Comparison of ENCODE assay signal across 9 cellular contexts in the genomic region with DNA sequence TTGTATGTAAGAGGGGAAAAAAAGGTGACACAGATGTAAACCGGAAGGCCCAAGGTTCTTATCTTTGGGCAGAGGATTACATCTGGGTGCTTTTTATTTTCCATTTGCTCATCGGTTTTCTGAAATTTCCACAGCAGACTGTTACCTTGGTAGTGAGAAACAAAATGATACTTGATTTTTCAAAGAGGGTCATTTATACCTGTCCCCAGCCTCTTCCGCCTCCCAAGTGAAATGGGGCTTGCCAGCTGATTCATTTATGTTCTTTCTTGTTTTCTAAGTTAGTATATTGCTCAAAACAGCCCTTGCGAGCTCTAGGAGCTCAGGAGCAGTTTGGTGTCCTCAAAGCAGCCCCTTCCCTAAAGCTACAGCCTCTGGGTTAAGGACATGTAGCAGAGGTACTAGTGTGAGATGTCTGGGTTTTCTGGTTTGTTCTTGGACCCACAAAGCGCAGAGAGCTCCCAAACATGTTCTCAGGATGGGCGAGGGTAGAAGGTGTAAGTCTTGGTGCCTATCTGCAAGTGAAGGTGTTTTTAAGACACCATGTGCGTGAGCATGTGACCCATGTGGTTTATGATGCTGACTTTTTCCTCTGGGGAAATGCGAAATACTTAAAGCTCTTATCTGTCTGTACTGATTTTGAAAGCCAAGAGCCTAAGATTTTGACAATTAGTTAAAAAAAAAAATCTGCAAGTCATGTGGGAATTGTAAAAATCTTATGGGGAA. TPM values are rescaled to one million over a fixed set of nuclear protein-coding genes. Genes with fewer than 3 reads are reported as not detected.
DNase-seq lines count a peak whose midpoint lies in the region; ATAC-seq and TF ChIP-seq lines count a peak whose summit lies in the region.
"Had no signal": no experiment of that assay in that cellular context is flagged by ENCODE, and none has a peak within 500 bp of the region (broad histone marks: within the 10 kb centered on the region; RNA-seq: fewer than 3 reads in every experiment).

No MANE protein-coding gene starts in this region.

- no peaks in the 10 kb centered on the region for H3K36me3 ChIP-seq in CD4-positive, CD25-positive, alpha-beta regulatory T cell (ENCODE audit: control insufficient read depth, insufficient read depth, low read length)
- no peaks in the 10 kb centered on the region for H3K36me3 ChIP-seq in adrenal gland (replicated peaks in 1 of 2)
- H3K36me3 ChIP-seq: prostate gland had no signal

- H3K27me3 ChIP-seq in CD4-positive, CD25-positive, alpha-beta regulatory T cell (ENCODE audit: control insufficient read depth, insufficient read depth, low read length): no peaks in the 10 kb centered on the region
- no peaks in the 10 kb centered on the region for H3K27me3 ChIP-seq in adrenal gland

- H3K4me3 ChIP-seq in CD4-positive, CD25-positive, alpha-beta regulatory T cell (ENCODE audit: low read depth, low read length): no peak overlapping the region
- H3K4me3 ChIP-seq in adrenal gland: no peak overlapping the region
- no peak overlapping the region for H3K4me3 ChIP-seq in lower leg skin (ENCODE audit: low read depth, poor library complexity, severe bottlenecking)
- H3K4me3 ChIP-seq: prostate gland had no signal

- TF ChIP-seq CTCF in adrenal gland (IDR thresholded peaks at IDR 0.05): no peak
- TF ChIP-seq CTCF in lower leg skin (IDR thresholded peaks at IDR 0.05): no peak

- 73 to 82% (median 79%) methylated on average over 8 of the region's 8 CpGs for WGBS in adrenal gland, 4 donors
- 84 to 89% methylated on average over 8 of the region's 8 CpGs for WGBS in lower leg skin, 2 donors

- ATAC-seq in CD4-positive, CD25-positive, alpha-beta regulatory T cell (ENCODE audit: low read depth in 2 of 2): no peak
- ATAC-seq in GM19025 (IDR thresholded peaks at IDR 0.05; ENCODE audit: low read depth, unreplicated experiment) (peak; percentile 80), HG02981 (IDR thresholded peaks at IDR 0.05; ENCODE audit: unreplicated experiment) (peak; percentile 68)

- peaks cover 0 to 2% (median 0%) of the 10 kb centered on the region in 7 donors for H3K9me3 Mint-ChIP-seq in CD4-positive, CD25-positive, alpha-beta regulatory T cell
- no peaks in the 10 kb centered on the region for H3K9me3 Mint-ChIP-seq in activated T-helper 2 cell treated with anti-CD3 and anti-CD28 coated beads, Interferon-gamma antibody, Interleukin-2, Interleukin-4, amounts not matched to agents 10 μg/mL and 5 μg/mL and 100 μg/mL, durations not matched to agents 14 hours and 24 hours and 36 hours

- H3K36me3 Mint-ChIP-seq in CD4-positive, CD25-positive, alpha-beta regulatory T cell: no peaks in the 10 kb centered on the region
- peaks cover 4% of the 10 kb centered on the region for H3K36me3 Mint-ChIP-seq in activated T-helper 2 cell treated with anti-CD3 and anti-CD28 coated beads, Interferon-gamma antibody, Interleukin-2, Interleukin-4, amounts not matched to agents 10 μg/mL and 5 μg/mL and 100 μg/mL, durations not matched to agents 14 hours and 24 hours and 36 hours (ENCODE audit: low read depth)

- H3K4me1 Mint-ChIP-seq in CD4-positive, CD25-positive, alpha-beta regulatory T cell: peaks cover 0 to 7% (median 5%) of the 10 kb centered on the region in 4 donors
- peaks cover 23% of the 10 kb centered on the region for H3K4me1 Mint-ChIP-seq in activated T-helper 2 cell treated with anti-CD3 and anti-CD28 coated beads, Interferon-gamma antibody, Interleukin-2, Interleukin-4, amounts not matched to agents 10 μg/mL and 5 μg/mL and 100 μg/mL, durations not matched to agents 14 hours and 24 hours and 36 hours (ENCODE audit: low read depth)

- TF ChIP-seq POLR2A in adrenal gland (IDR thresholded peaks at IDR 0.05): no peak
- TF ChIP-seq POLR2A in lower leg skin (IDR thresholded peaks at IDR 0.05): no peak

- peak overlapping the region in 2 of 3 donors; percentile 28 to 43 for H3K27ac Mint-ChIP-seq in CD4-positive, CD25-positive, alpha-beta regulatory T cell
- peak overlapping the region; percentile 97 for H3K27ac Mint-ChIP-seq in activated T-helper 2 cell treated with anti-CD3 and anti-CD28 coated beads, Interferon-gamma antibody, Interleukin-2, Interleukin-4, amounts not matched to agents 10 μg/mL and 5 μg/mL and 100 μg/mL, durations not matched to agents 14 hours and 24 hours and 36 hours

- intact Hi-C loops in activated T-helper 2 cell treated with anti-CD3 and anti-CD28 coated beads, Interferon-gamma antibody, Interleukin-2, Interleukin-4, amounts not matched to agents 10 μg/mL and 5 μg/mL and 100 μg/mL, durations not matched to agents 14 hours and 24 hours and 36 hours (cut with micrococcal nuclease): loop anchor here (1.0 to 5.0 kb wide), 5 partner anchors 32 to 256 kb away; no protein-coding TSS in a partner anchor
- intact Hi-C loops in adrenal gland (cut with DNase I) (no loop called here), lower leg skin (cut with DNase I; ENCODE audit: low total_unique reads) (no loop called here)

- peak in 1 of 3 donors; percentile 18 for DNase-seq in CD4-positive, CD25-positive, alpha-beta regulatory T cell
- DNase-seq in activated T-helper 2 cell treated with anti-CD3 and anti-CD28 coated beads, Interferon-gamma antibody, Interleukin-2, Interleukin-4, amounts not matched to agents 10 μg/mL and 5 μg/mL and 100 μg/mL, durations not matched to agents 14 hours and 24 hours and 36 hours (ENCODE audit: low spot score): peak; percentile 31
- DNase-seq in COLO829 (ENCODE audit: low spot score) (no peak), NCI-H2081 treated with DMSO at 0.1 percent for 48 hours (lab: John Stamatoyannopoulos, UW) (no peak), adrenal gland (no peak), lower leg skin (ENCODE audit: low spot score in 2 of 2) (no peak)

- no peaks in the 10 kb centered on the region for H3K9me3 ChIP-seq in CD4-positive, CD25-positive, alpha-beta regulatory T cell (ENCODE audit: control insufficient read depth in 2 of 2, low read length in 2 of 2)
- no peaks in the 10 kb centered on the region for H3K9me3 ChIP-seq in adrenal gland (replicated peaks in 1 of 3)
- H3K9me3 ChIP-seq: prostate gland had no signal

- H3K27ac ChIP-seq in CD4-positive, CD25-positive, alpha-beta regulatory T cell (ENCODE audit: insufficient read depth, low read length, poor library complexity, severe bottlenecking): no peak overlapping the region
- peak overlapping the region in 1 of 5 donors; percentile 43 for H3K27ac ChIP-seq in adrenal gland
- H3K27ac ChIP-seq: prostate gland had no signal

- H3K4me1 ChIP-seq in CD4-positive, CD25-positive, alpha-beta regulatory T cell (ENCODE audit: control insufficient read depth, insufficient read depth, low read length, poor library complexity, severe bottlenecking): no peaks in the 10 kb centered on the region
- peaks cover 0 to 11% of the 10 kb centered on the region in 2 donors for H3K4me1 ChIP-seq in adrenal gland (replicated peaks in 1 of 2)
- H3K4me1 ChIP-seq: prostate gland had no signal

- H3K27me3 Mint-ChIP-seq in CD4-positive, CD25-positive, alpha-beta regulatory T cell: no peaks in the 10 kb centered on the region
- no peaks in the 10 kb centered on the region for H3K27me3 Mint-ChIP-seq in activated T-helper 2 cell treated with anti-CD3 and anti-CD28 coated beads, Interferon-gamma antibody, Interleukin-2, Interleukin-4, amounts not matched to agents 10 μg/mL and 5 μg/mL and 100 μg/mL, durations not matched to agents 14 hours and 24 hours and 36 hours (ENCODE audit: low read depth)

- peak overlapping the region in 1 of 4 donors; percentile 31 for H3K4me3 Mint-ChIP-seq in CD4-positive, CD25-positive, alpha-beta regulatory T cell
- peak overlapping the region; percentile 16 for H3K4me3 Mint-ChIP-seq in activated T-helper 2 cell treated with anti-CD3 and anti-CD28 coated beads, Interferon-gamma antibody, Interleukin-2, Interleukin-4, amounts not matched to agents 10 μg/mL and 5 μg/mL and 100 μg/mL, durations not matched to agents 14 hours and 24 hours and 36 hours (ENCODE audit: low read depth)

RNA-seq across cellular contexts. Expression of gene DAPK1, which starts 38.3 kb away (rescaled TPM):
- 3.5 TPM for total RNA-seq in CD4-positive, CD25-positive, alpha-beta regulatory T cell
- polyA plus RNA-seq in CD4-positive, CD25-positive, alpha-beta regulatory T cell: under 1 TPM in 2 of 4 donors, not detected in 2; 0.14 to 0.42 TPM
- total RNA-seq in activated T-helper 2 cell treated with anti-CD3 and anti-CD28 coated beads, Interferon-gamma antibody, Interleukin-2, Interleukin-4, amounts not matched to agents 10 μg/mL and 5 μg/mL and 100 μg/mL, durations not matched to agents 14 hours and 24 hours and 36 hours: 38.6 and 39.1 TPM in 2 replicates
- total RNA-seq in adrenal gland (10 to 100 TPM; 12.8 to 32.4 (median 25.8) TPM), lower leg skin (10 to 100 TPM in 2 of 4 donors, 1 to 10 TPM in 2; 8.8 to 18.3 (median 9.9) TPM)
- polyA plus RNA-seq in adrenal gland: 10 to 100 TPM in 1 of 3 donors, 1 to 10 TPM in 2; 5.4 to 15.6 (median 5.8) TPM

Comparison
In these comparisons a context has a peak if more than half of its experiments do, and no peak if none do; other contexts are left out.
1. ATAC-seq: peak in GM19025 (single experiment) and HG02981 (single experiment); none in CD4-positive, CD25-positive, alpha-beta regulatory T cell (0 of 2).